10 cellular contexts compared by ENCODE assay signal in genomic region chr6:42339991-42340401, GRCh38.
DNase-seq lines count a peak whose midpoint lies in the region; ATAC-seq and TF ChIP-seq lines count a peak whose summit lies in the region.
"Had no signal": no experiment of that assay in that cellular context is flagged by ENCODE, and none has a peak within 500 bp of the region (broad histone marks: within the 10 kb centered on the region; RNA-seq: fewer than 3 reads in every experiment).

No MANE protein-coding gene starts in this region.

- peaks cover 19% of the 10 kb centered on the region for H3F3A ChIP-seq in GM23248 (ENCODE audit: insufficient read depth)

- H3K36me3 Mint-ChIP-seq in osteocyte (ENCODE audit: unreplicated experiment): no peaks in the 10 kb centered on the region

- WGBS in GM23248 (ENCODE audit: low coverage in 1 of 2, low lambda C conversion rate in 2 of 2, missing lambda C conversion rate in 2 of 2), 2 experiments: 95 to 100% methylated on average over 2 of the region's 2 CpGs
- 95 to 100% methylated on average over 2 of the region's 2 CpGs for WGBS in testis, 2 donors

- H3K27ac Mint-ChIP-seq in osteocyte (ENCODE audit: unreplicated experiment): peak overlapping the region; percentile 72

- H3K9ac ChIP-seq in GM23248: no peak overlapping the region

- H3K9me3 Mint-ChIP-seq in osteocyte (ENCODE audit: unreplicated experiment): no peaks in the 10 kb centered on the region

- peaks cover 32% of the 10 kb centered on the region for H3K4me1 Mint-ChIP-seq in osteocyte (ENCODE audit: unreplicated experiment)

- H3K4me1 ChIP-seq in GM23248 (ENCODE audit: insufficient read depth): peaks cover 26% of the 10 kb centered on the region
- H3K4me1 ChIP-seq in SJSA1 (replicated peaks): peaks cover 45% of the 10 kb centered on the region
- H3K4me1 ChIP-seq in testis: peaks cover 4% of the 10 kb centered on the region

- no peak for TF ChIP-seq CTCF in osteocyte (IDR thresholded peaks at IDR 0.05)
- no peak for TF ChIP-seq CTCF in testis (IDR thresholded peaks at IDR 0.05)

- H3K27ac ChIP-seq in GM23248 (no peak overlapping the region), SJSA1 (peak overlapping the region; percentile 84), testis (no peak overlapping the region)

- in situ Hi-C loops in GM23248 (cut with MboI): no loop called here

- ATAC-seq in GM18502 (IDR thresholded peaks at IDR 0.05; ENCODE audit: poor library complexity, unreplicated experiment) (peak; percentile 81), left ventricle myocardium superior (no peak)

- H3K4me3 ChIP-seq in GM23248 (no peak overlapping the region), SJSA1 (no peak overlapping the region), testis (no peak overlapping the region)

- no peaks in the 10 kb centered on the region for H3K27me3 Mint-ChIP-seq in osteocyte (ENCODE audit: unreplicated experiment)

- no peaks in the 10 kb centered on the region for H3K27me3 ChIP-seq in GM23248 (replicated peaks; ENCODE audit: insufficient read depth)
- H3K27me3 ChIP-seq in SJSA1 (replicated peaks): no peaks in the 10 kb centered on the region
- no peaks in the 10 kb centered on the region for H3K27me3 ChIP-seq in testis

- DNase-seq in GM23248: peak; percentile 28
- DNase-seq in SJSA1 (ENCODE audit: low read depth in 1 of 2, low spot score in 2 of 2): peak in 1 of 2 experiments; percentile 23
- DNase-seq in osteocyte (ENCODE audit: extremely low spot score, unreplicated experiment): no peak
- DNase-seq in midbrain (lab: John Stamatoyannopoulos, UW): no peak
- DNase-seq in testis: no peak
- DNase-seq in left ventricle myocardium superior: no peak
- DNase-seq in middle frontal gyrus (ENCODE audit: extremely low spot score, low spot score): no peak
- DNase-seq: kidney glomerular epithelial cell, SIG-M5 had no signal

- TF ChIP-seq POLR2A in testis (IDR thresholded peaks at IDR 0.05): no peak

- H3K36me3 ChIP-seq in GM23248 (ENCODE audit: low read depth): no peaks in the 10 kb centered on the region
- H3K36me3 ChIP-seq in SJSA1: no peaks in the 10 kb centered on the region; the same call in 1 of the 2 replicates
- H3K36me3 ChIP-seq in testis (ENCODE audit: low read depth, missing control alignments): no peaks in the 10 kb centered on the region

- H3K4me3 Mint-ChIP-seq in osteocyte (ENCODE audit: unreplicated experiment): no peak overlapping the region

- no peaks in the 10 kb centered on the region for H4K20me1 ChIP-seq in GM23248 (ENCODE audit: insufficient read depth)

- H3K9me3 ChIP-seq in GM23248 (ENCODE audit: low read depth) (no peaks in the 10 kb centered on the region), SJSA1 (replicated peaks) (no peaks in the 10 kb centered on the region), testis (no peaks in the 10 kb centered on the region)

- peak overlapping the region; percentile 59 for H3K4me2 ChIP-seq in GM23248 (ENCODE audit: unreplicated experiment)

- intact Hi-C loops in testis (cut with DNase I; ENCODE audit: low total_unique reads): no loop called here
- intact Hi-C loops in left ventricle myocardium superior (cut with micrococcal nuclease): no loop called here

- peaks cover 14% of the 10 kb centered on the region; the same call in 1 of the 2 replicates for H3K79me2 ChIP-seq in GM23248 (ENCODE audit: insufficient read depth)

- H3K9me2 ChIP-seq in GM23248 (ENCODE audit: insufficient read depth): no peaks in the 10 kb centered on the region

- H2AFZ ChIP-seq in GM23248: no peak overlapping the region
